ENCODE assay signal across 10 cellular contexts in the genomic region with DNA sequence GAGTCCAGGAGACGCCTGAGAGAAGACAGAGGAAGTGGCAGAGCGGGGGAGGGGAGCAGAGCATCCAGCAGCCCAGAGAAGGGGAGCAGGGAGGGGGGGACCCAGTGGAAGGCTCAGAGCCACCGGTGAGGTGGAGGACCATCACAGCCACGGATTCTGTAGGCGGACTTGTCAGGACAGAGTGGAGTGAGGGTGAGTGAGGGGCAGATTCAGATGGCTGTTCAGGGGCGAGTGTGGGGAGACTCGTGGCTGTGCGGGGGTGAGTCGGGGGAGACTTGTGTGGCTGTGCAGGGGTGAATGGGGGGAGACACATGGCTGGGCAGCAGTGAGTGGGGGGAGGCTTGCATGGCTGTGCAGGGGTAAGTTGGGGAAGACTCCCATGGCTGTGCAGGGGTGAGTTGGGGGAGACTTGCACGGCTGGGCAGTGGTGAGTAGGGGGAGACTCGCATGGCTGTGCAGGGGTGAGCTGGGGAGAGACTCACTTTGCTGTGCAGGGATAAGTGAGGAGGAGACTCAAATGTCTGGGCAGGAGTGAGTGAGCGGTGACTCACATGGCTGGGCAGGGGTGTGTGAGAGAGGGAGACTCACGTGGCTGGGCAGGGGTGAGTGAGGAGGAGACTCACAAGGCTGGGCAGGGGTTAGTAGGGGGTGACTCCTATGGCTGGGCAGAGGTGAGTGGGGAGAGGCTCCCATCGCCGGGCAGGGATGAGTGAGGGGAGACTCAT. TPM values are rescaled to one million over a fixed set of nuclear protein-coding genes. Genes with fewer than 3 reads are reported as not detected.
DNase-seq lines count a peak whose midpoint lies in the region; ATAC-seq and TF ChIP-seq lines count a peak whose summit lies in the region.
"Had no signal": no experiment of that assay in that cellular context is flagged by ENCODE, and none has a peak within 500 bp of the region (broad histone marks: within the 10 kb centered on the region; RNA-seq: fewer than 3 reads in every experiment).

No MANE protein-coding gene starts in this region.

- no peak for ATAC-seq in CD8-positive, alpha-beta T cell
- peak; percentile 8 for ATAC-seq in activated naive CD8-positive, alpha-beta T cell treated with anti-CD3 and anti-CD28 coated beads, Interleukin-2, amount 50 U/mL, for 24 hours
- no peak for ATAC-seq in GM19324 (IDR thresholded peaks at IDR 0.05; ENCODE audit: low FRiP score, unreplicated experiment)
- ATAC-seq in HG02798 (IDR thresholded peaks at IDR 0.05; ENCODE audit: poor library complexity, unreplicated experiment) = no peak

- no peak overlapping the region for H3K4me3 ChIP-seq in CD8-positive, alpha-beta T cell (ENCODE audit: low read depth, low read length)
- H3K4me3 ChIP-seq in transverse colon = no peak overlapping the region
- H3K4me3 ChIP-seq: upper lobe of left lung had no signal

- no peak for TF ChIP-seq EP300 in transverse colon (IDR thresholded peaks at IDR 0.05; ENCODE audit: low read depth)

- no peak for TF ChIP-seq CTCF in CD8-positive, alpha-beta T cell (IDR thresholded peaks at IDR 0.05)
- TF ChIP-seq CTCF in nephron progenitor cell (IDR thresholded peaks at IDR 0.05) = no peak
- TF ChIP-seq CTCF in transverse colon (IDR thresholded peaks at IDR 0.05) = no peak

- H3K9me3 Mint-ChIP-seq in CD8-positive, alpha-beta T cell = no peaks in the 10 kb centered on the region
- no peaks in the 10 kb centered on the region for H3K9me3 Mint-ChIP-seq in activated naive CD8-positive, alpha-beta T cell treated with anti-CD3 and anti-CD28 coated beads, Interleukin-2, amount 50 U/mL, for 24 hours
- H3K9me3 Mint-ChIP-seq in nephron progenitor cell = no peaks in the 10 kb centered on the region

- intact Hi-C loops in CD8-positive, alpha-beta T cell (cut with DNase I, micrococcal nuclease) = loop anchor here (5.0 kb wide), 2 partner anchors 55 to 60 kb away; partner anchors contain the start of gene ABCG1 (in 1 of the 2)
- intact Hi-C loops in transverse colon (cut with DNase I; ENCODE audit: low total_unique reads) = loop anchor here (5.0 kb wide), 1 partner anchor 95 kb away; no protein-coding TSS in a partner anchor

- in situ Hi-C loops in KBM-7 (cut with MboI; ENCODE audit: low pct_unique_long_range_greater_than_20kb, low sequenced_read_pairs) = loop anchor here (25.0 kb wide), 1 partner anchor 275 kb away; no protein-coding TSS in a partner anchor
- in situ Hi-C loops in transverse colon (cut with MboI; ENCODE audit: low pct_ligation_motif_present in 1 of 4, low pct_unique_long_range_greater_than_20kb in 1 of 4, low sequenced_read_pairs in 3 of 4) = loop anchor here in 1 of 4 donors (25.0 kb wide), 1 partner anchor 300 kb away; no protein-coding TSS in a partner anchor

- CTCF ChIA-PET in CD8-positive, alpha-beta T cell (lab: Charles Lee) = interaction anchor here (7.8 kb wide), 1 partner anchor 98 kb away, joined by 88 read pairs; no protein-coding TSS in a partner anchor

- POLR2A ChIA-PET in CD8-positive, alpha-beta T cell (lab: Charles Lee) = interaction anchor here (0.6 kb wide), 1 partner anchor 57 kb away, joined by 3 read pairs; no protein-coding TSS in a partner anchor

- H3K4me1 Mint-ChIP-seq in CD8-positive, alpha-beta T cell (ENCODE audit: low read depth) = peaks cover 36% of the 10 kb centered on the region
- H3K4me1 Mint-ChIP-seq in activated naive CD8-positive, alpha-beta T cell treated with anti-CD3 and anti-CD28 coated beads, Interleukin-2, amount 50 U/mL, for 24 hours = peaks cover 29% of the 10 kb centered on the region
- peaks cover 61% of the 10 kb centered on the region for H3K4me1 Mint-ChIP-seq in nephron progenitor cell

- no peaks in the 10 kb centered on the region for H3K27me3 ChIP-seq in CD8-positive, alpha-beta T cell (ENCODE audit: insufficient read depth, low read length)
- H3K27me3 ChIP-seq in transverse colon = no peaks in the 10 kb centered on the region
- H3K27me3 ChIP-seq: upper lobe of left lung had no signal

- no peaks in the 10 kb centered on the region for H3K27me3 Mint-ChIP-seq in CD8-positive, alpha-beta T cell (ENCODE audit: low read depth)
- no peaks in the 10 kb centered on the region for H3K27me3 Mint-ChIP-seq in activated naive CD8-positive, alpha-beta T cell treated with anti-CD3 and anti-CD28 coated beads, Interleukin-2, amount 50 U/mL, for 24 hours
- peaks cover 5% of the 10 kb centered on the region for H3K27me3 Mint-ChIP-seq in nephron progenitor cell (ENCODE audit: low read depth, poor library complexity)

- H3K27ac Mint-ChIP-seq in CD8-positive, alpha-beta T cell = peak overlapping the region; percentile 45
- peak overlapping the region; percentile 44 for H3K27ac Mint-ChIP-seq in activated naive CD8-positive, alpha-beta T cell treated with anti-CD3 and anti-CD28 coated beads, Interleukin-2, amount 50 U/mL, for 24 hours
- H3K27ac Mint-ChIP-seq in nephron progenitor cell = peak overlapping the region; percentile 37

- 39 to 68% methylated on average over 7 to 15 of the region's 15 CpGs for WGBS in transverse colon (ENCODE audit: low coverage in 1 of 2), 2 donors

- no peaks in the 10 kb centered on the region for H3K36me3 Mint-ChIP-seq in CD8-positive, alpha-beta T cell
- H3K36me3 Mint-ChIP-seq in activated naive CD8-positive, alpha-beta T cell treated with anti-CD3 and anti-CD28 coated beads, Interleukin-2, amount 50 U/mL, for 24 hours (ENCODE audit: low read depth) = no peaks in the 10 kb centered on the region
- no peaks in the 10 kb centered on the region for H3K36me3 Mint-ChIP-seq in nephron progenitor cell (ENCODE audit: low read depth)

- peak overlapping the region; percentile 6 for H3K4me3 Mint-ChIP-seq in CD8-positive, alpha-beta T cell
- no peak overlapping the region for H3K4me3 Mint-ChIP-seq in activated naive CD8-positive, alpha-beta T cell treated with anti-CD3 and anti-CD28 coated beads, Interleukin-2, amount 50 U/mL, for 24 hours
- H3K4me3 Mint-ChIP-seq in nephron progenitor cell = no peak overlapping the region

- peaks cover 37% of the 10 kb centered on the region for H3K4me1 ChIP-seq in CD8-positive, alpha-beta T cell (ENCODE audit: insufficient read depth, low read length)
- H3K4me1 ChIP-seq in transverse colon = peaks cover 0 to 23% (median 10%) of the 10 kb centered on the region in 4 donors

- no peak for TF ChIP-seq POLR2A in transverse colon (IDR thresholded peaks at IDR 0.05)

- DNase-seq in CD8-positive, alpha-beta T cell = peak in 4 of 7 experiments; percentile 28 to 61 (median 44)
- DNase-seq in KBM-7 (peak; percentile 36), nephron progenitor cell (peak; percentile 42), transverse colon (no peak), cerebellar nuclear complex (lab: John Stamatoyannopoulos, UW) (no peak)
- DNase-seq in activated naive CD8-positive, alpha-beta T cell treated with anti-CD3 and anti-CD28 coated beads, Interleukin-2, amount 50 U/mL, for 24 hours = peak; percentile 36
- DNase-seq: upper lobe of left lung had no signal

- H3K9me3 ChIP-seq in CD8-positive, alpha-beta T cell (ENCODE audit: low read length) = no peaks in the 10 kb centered on the region
- no peaks in the 10 kb centered on the region for H3K9me3 ChIP-seq in transverse colon
- H3K9me3 ChIP-seq: upper lobe of left lung had no signal

- no peaks in the 10 kb centered on the region for H3K36me3 ChIP-seq in CD8-positive, alpha-beta T cell (ENCODE audit: insufficient read depth, low read length)
- no peaks in the 10 kb centered on the region for H3K36me3 ChIP-seq in transverse colon
- H3K36me3 ChIP-seq: upper lobe of left lung had no signal

- no peak overlapping the region for H3K27ac ChIP-seq in CD8-positive, alpha-beta T cell (ENCODE audit: low read depth, low read length)
- no peak overlapping the region for H3K27ac ChIP-seq in transverse colon
- H3K27ac ChIP-seq: upper lobe of left lung had no signal

RNA-seq across cellular contexts. Expression of gene ABCG1, which starts 56.8 kb away (rescaled TPM):
- total RNA-seq in CD8-positive, alpha-beta T cell = 100 to 1,000 TPM; 119 to 123 TPM
- 10 to 100 TPM; 17.1 to 67.7 (median 53.2) TPM for total RNA-seq in transverse colon
- total RNA-seq: M059J had no signal

Comparison
In these comparisons a context has a peak if more than half of its experiments do, and no peak if none do; other contexts are left out.
1. DNase-seq: peak in CD8-positive, alpha-beta T cell (4 of 7), KBM-7 (single experiment), activated naive CD8-positive, alpha-beta T cell treated with anti-CD3 and anti-CD28 coated beads, Interleukin-2, amount 50 U/mL, for 24 hours (single experiment) and nephron progenitor cell (single experiment); none in transverse colon (single experiment) and cerebellar nuclear complex (0 of 2).
2. Peak in every context shown above with its lines, with median percentiles within 50 percentile points of each other: H3K27ac Mint-ChIP-seq.